In genomic region chr2:61554604-61555003, GRCh38 we compare ENCODE assay signal across 24 cellular contexts.
"Had no signal": no experiment of that assay in that cellular context is flagged by ENCODE, and none has a peak within 500 bp of the region (broad histone marks: within the 10 kb centered on the region; RNA-seq: fewer than 3 reads in every experiment).

No MANE protein-coding gene starts in this region.

- H3K27ac ChIP-seq: coronary artery, esophagus squamous epithelium, heart right ventricle, left ventricle myocardium inferior, lower lobe of right lung, prostate gland, skin epidermis, spleen, stomach, thyroid gland had no signal

- H3K9me3 ChIP-seq: esophagus squamous epithelium, heart right ventricle, left ventricle myocardium inferior, lower lobe of right lung, prostate gland, spleen, stomach, thyroid gland had no signal

- H3K27me3 ChIP-seq: esophagus squamous epithelium, heart right ventricle, spleen, stomach, thyroid gland had no signal

- H3K4me3 ChIP-seq: coronary artery, esophagus squamous epithelium, heart right ventricle, left ventricle myocardium inferior, lower lobe of right lung, prostate gland, skin epidermis, spleen, stomach, thyroid gland had no signal

- FAIRE-seq: endometrium, islet of Langerhans had no signal

- ATAC-seq: effector memory CD8-positive, alpha-beta T cell; heart right ventricle; left cardiac atrium; lower lobe of right lung; naive thymus-derived CD8-positive, alpha-beta T cell; right cardiac atrium had no signal

- H3K36me3 ChIP-seq: esophagus squamous epithelium, heart right ventricle, left ventricle myocardium inferior, lower lobe of right lung, prostate gland, spleen, stomach, thyroid gland had no signal

- H3K4me1 ChIP-seq: esophagus squamous epithelium, heart right ventricle, left ventricle myocardium inferior, lower lobe of right lung, prostate gland, spleen, stomach, thyroid gland had no signal

- DNase-seq: dermis blood vessel endothelial cell; effector memory CD8-positive, alpha-beta T cell; erythroblast; esophagus squamous epithelium; foreskin melanocyte; glutamatergic neuron; heart right ventricle; hippocampal formation; left cardiac atrium; left ventricle myocardium inferior; lower lobe of right lung; naive thymus-derived CD8-positive, alpha-beta T cell; right cardiac atrium; spleen; stimulated activated CD4-positive, alpha-beta T cell treated with anti-CD3 and anti-CD28 coated beads, Interleukin-2, amount 100 ng/mL, for 48 hours; stimulated activated CD8-positive, alpha-beta memory T cell treated with anti-CD3 and anti-CD28 coated beads, Interleukin-4, amount 100 ng/mL, for 48 hours; stimulated activated naive CD4-positive, alpha-beta T cell treated with Interleukin-2 at 50 U/mL for 16 hours; stomach; thyroid gland had no signal
